ENCODE assay signal across 21 cellular contexts in genomic region chr16:81734632-81735434, GRCh38.
"Had no signal": no experiment of that assay in that cellular context is flagged by ENCODE, and none has a peak within 500 bp of the region (broad histone marks: within the 10 kb centered on the region; RNA-seq: fewer than 3 reads in every experiment).

No MANE protein-coding gene starts in this region.

- FAIRE-seq: frontal cortex, pancreas had no signal

- H3K27me3 ChIP-seq: colonic mucosa, pancreas, right lobe of liver, upper lobe of left lung, vagina had no signal

- H3K36me3 ChIP-seq: colonic mucosa, heart right ventricle, neutrophil, pancreas, right lobe of liver, tibial artery, upper lobe of left lung, vagina had no signal

- H3K9me3 ChIP-seq: colonic mucosa, heart right ventricle, neutrophil, pancreas, psoas muscle, right lobe of liver, tibial artery, upper lobe of left lung, vagina had no signal

- DNase-seq: colonic mucosa; effector CD8-positive, alpha-beta T cell; heart right ventricle; islet precursor cell; mammary epithelial cell; naive thymus-derived CD4-positive, alpha-beta T cell; nephron progenitor cell; pancreas; psoas muscle; retina; right lobe of liver; stimulated activated CD4-positive, alpha-beta T cell treated with anti-CD3 and anti-CD28 coated beads, Interleukin-15, amount 100 ng/mL, for 24 hours; stimulated activated CD4-positive, alpha-beta T cell treated with anti-CD3 and anti-CD28 coated beads, Interleukin-1b, Interleukin-23, amount 100 ng/mL, for 48 hours; stimulated activated CD4-positive, alpha-beta T cell treated with anti-CD3 and anti-CD28 coated beads, Interleukin-4, amount 100 ng/mL, for 24 hours; tibial artery; upper lobe of left lung had no signal

- H3K4me1 ChIP-seq: psoas muscle had no signal

- H3K4me3 ChIP-seq: colonic mucosa, heart right ventricle, pancreas, psoas muscle, right lobe of liver, tibial artery, upper lobe of left lung, vagina had no signal

- H3K27ac ChIP-seq: colonic mucosa, heart right ventricle, neutrophil, pancreas, psoas muscle, right lobe of liver, tibial artery, upper lobe of left lung, vagina had no signal

- ATAC-seq: heart right ventricle; left lobe of liver; naive thymus-derived CD4-positive, alpha-beta T cell; pancreas; psoas muscle; right lobe of liver; stimulated activated memory B cell treated with anti-CD40 and anti-IgM and Interleukin-4, amounts not matched to agents 10 μg/mL and 1 μg/mL and 100 μg/mL, for 72 hours had no signal
